ENCODE assay signal across 8 cellular contexts in genomic region chr2:147843421-147843863, GRCh38. TPM values are rescaled to one million over a fixed set of nuclear protein-coding genes. Genes with fewer than 3 reads are reported as not detected.
A peak's percentile ranks its signal among the peaks of the same experiment; 100 is the strongest.
DNase-seq lines count a peak whose midpoint lies in the region; ATAC-seq and TF ChIP-seq lines count a peak whose summit lies in the region.

No MANE protein-coding gene starts in this region.

- intact Hi-C loops in ascending aorta (cut with DNase I) = loop anchor here (5.0 to 10.0 kb wide), 2 partner anchors 799 to 1741 kb away; partner anchors contain the start of genes EPC2 and MMADHC
- intact Hi-C loops in lower leg skin (cut with DNase I; ENCODE audit: low total_unique reads) = no loop called here

- peak overlapping the region; percentile 97 to 98 for H3K27ac ChIP-seq in ascending aorta

- TF ChIP-seq CTCF in ascending aorta (IDR thresholded peaks at IDR 0.05) (no peak), lower leg skin (IDR thresholded peaks at IDR 0.05) (no peak), type B pancreatic cell (conservative IDR thresholded peaks at IDR 0.05) (no peak)

- no peaks in the 10 kb centered on the region for H3K36me3 ChIP-seq in ascending aorta

- 4% methylated on average over 18 of the region's 18 CpGs for WGBS in lower leg skin, 2 donors

- H3K4me1 ChIP-seq in ascending aorta = peaks cover 0 to 16% of the 10 kb centered on the region in 2 donors

- H3K36me3 Mint-ChIP-seq in activated T-cell treated with anti-CD3 and anti-CD28 coated beads, Interleukin-2, amount 50 U/mL, for 72 hours (ENCODE audit: insufficient read depth in 2 of 2) = peaks cover 2 to 5% of the 10 kb centered on the region in 2 donors
- no peaks in the 10 kb centered on the region for H3K36me3 Mint-ChIP-seq in type B pancreatic cell

- H3K27ac Mint-ChIP-seq in activated T-cell treated with anti-CD3 and anti-CD28 coated beads, Interleukin-2, amount 50 U/mL, for 72 hours = peak overlapping the region; percentile 56
- peak overlapping the region; percentile 78 for H3K27ac Mint-ChIP-seq in type B pancreatic cell

- no peak for ATAC-seq in activated T-cell treated with anti-CD3 and anti-CD28 coated beads, Interleukin-2, amount 50 U/mL, for 72 hours (replicated peaks in 1 of 2)
- ATAC-seq in HG03354 (IDR thresholded peaks at IDR 0.05; ENCODE audit: poor library complexity, severe bottlenecking, unreplicated experiment) = no peak

- H3K9me3 Mint-ChIP-seq in activated T-cell treated with anti-CD3 and anti-CD28 coated beads, Interleukin-2, amount 50 U/mL, for 72 hours = no peaks in the 10 kb centered on the region
- H3K9me3 Mint-ChIP-seq in type B pancreatic cell = no peaks in the 10 kb centered on the region

- peaks cover 29% of the 10 kb centered on the region for H3K27me3 Mint-ChIP-seq in activated T-cell treated with anti-CD3 and anti-CD28 coated beads, Interleukin-2, amount 50 U/mL, for 72 hours (ENCODE audit: low read depth)
- no peaks in the 10 kb centered on the region for H3K27me3 Mint-ChIP-seq in type B pancreatic cell

- H3K4me3 Mint-ChIP-seq in activated T-cell treated with anti-CD3 and anti-CD28 coated beads, Interleukin-2, amount 50 U/mL, for 72 hours = peak overlapping the region; percentile 90 to 91
- peak overlapping the region; percentile 92 for H3K4me3 Mint-ChIP-seq in type B pancreatic cell

- peaks cover 38% of the 10 kb centered on the region for H3K4me1 Mint-ChIP-seq in activated T-cell treated with anti-CD3 and anti-CD28 coated beads, Interleukin-2, amount 50 U/mL, for 72 hours (ENCODE audit: low read depth)
- H3K4me1 Mint-ChIP-seq in type B pancreatic cell (ENCODE audit: unreplicated experiment) = peaks cover 22% of the 10 kb centered on the region

- no peak for TF ChIP-seq POLR2A in lower leg skin (IDR thresholded peaks at IDR 0.05)

- DNase-seq in activated T-cell treated with anti-CD3 and anti-CD28 coated beads, Interleukin-2, amount 50 U/mL, for 72 hours = no peak
- DNase-seq in activated T-cell treated with anti-CD3 and anti-CD28 coated beads for 4 hours (no peak), ascending aorta (ENCODE audit: low spot score in 2 of 2) (no peak), lower leg skin (ENCODE audit: low spot score in 2 of 2) (peak in 1 of 2 donors; percentile 19), type B pancreatic cell (ENCODE audit: extremely low spot score, unreplicated experiment) (no peak), CD1c-positive myeloid dendritic cell (ENCODE audit: extremely low spot score) (no peak)
- DNase-seq in activated CD4-positive, alpha-beta T cell treated with anti-CD3 and anti-CD28 coated beads, Interleukin-2, amount 50 U/mL, for 1 hour = no peak

- H3K4me3 ChIP-seq in ascending aorta (peak overlapping the region; percentile 83 to 91), lower leg skin (ENCODE audit: low read depth, poor library complexity, severe bottlenecking) (peak overlapping the region; percentile 78)

- H3K27me3 ChIP-seq in ascending aorta = no peaks in the 10 kb centered on the region

- no peaks in the 10 kb centered on the region for H3K9me3 ChIP-seq in ascending aorta

RNA-seq across cellular contexts. Expression of gene ACVR2A, which starts 1.4 kb away (rescaled TPM):
- total RNA-seq in activated T-cell treated with anti-CD3 and anti-CD28 coated beads, Interleukin-2, amount 50 U/mL, for 72 hours = 1 to 10 TPM; 3.0 to 4.4 TPM
- 3.9 TPM for total RNA-seq in ascending aorta
- 10 to 100 TPM; 44.4 to 75.4 (median 62.0) TPM for total RNA-seq in lower leg skin
- total RNA-seq in type B pancreatic cell (ENCODE audit: low replicate concordance) = 24.6 and 31.9 TPM in 2 replicates
